Comparison of ENCODE assay signal across 9 cellular contexts in the genomic region with DNA sequence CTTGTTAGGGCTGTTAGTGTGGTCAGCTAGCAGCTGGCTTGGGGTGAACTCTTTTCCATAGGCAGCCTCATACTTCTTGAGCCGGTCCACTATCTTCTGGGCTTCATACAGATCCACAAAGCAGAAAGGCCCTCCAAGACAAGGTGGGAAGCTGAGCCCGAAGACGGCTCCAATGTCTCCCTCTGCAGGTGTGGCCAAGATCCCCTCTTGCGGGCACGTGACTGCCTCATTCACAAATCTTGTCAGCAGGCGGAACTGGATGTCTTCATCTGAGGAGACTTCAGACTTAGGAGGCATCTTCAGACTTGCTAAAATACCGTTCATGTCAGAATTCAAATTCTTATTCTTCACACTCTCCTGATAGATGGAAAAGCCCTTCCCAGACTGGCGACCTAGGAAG. TPM values are rescaled to one million over a fixed set of nuclear protein-coding genes. Genes with fewer than 3 reads are reported as not detected.
"Had no signal": no experiment of that assay in that cellular context is flagged by ENCODE, and none has a peak within 500 bp of the region (broad histone marks: within the 10 kb centered on the region; RNA-seq: fewer than 3 reads in every experiment).

No MANE protein-coding gene starts in this region.

- H3K27ac Mint-ChIP-seq: GM23338, H9, HFFc6 had no signal

- H2AFZ ChIP-seq: GM23338 had no signal

- H3K4me3 Mint-ChIP-seq: GM23338, H9, HFFc6 had no signal

- H3K9me3 Mint-ChIP-seq: GM23338, H9, HFFc6 had no signal

- H3K4me3 ChIP-seq: GM23338 had no signal

- DNase-seq: HCEC 1CT, HFFc6, IMR-90, KBM-7 had no signal

- FAIRE-seq: H1, H54 had no signal

- H3K4me2 ChIP-seq: GM23338 had no signal

RNA-seq across cellular contexts. Expression of a gene that starts 25.3 kb away (rescaled TPM):
- total RNA-seq: HT-29 had no signal
